1 cellular context compared by ENCODE assay signal in genomic region chr22:48851933-48852549, GRCh38.
TF ChIP-seq lines count a peak whose summit lies in the region.

No MANE protein-coding gene starts in this region.

TF ChIP-seq in HepG2, 621 proteins besides CTCF, POLR2A, EP300 and RAD21 (continued from another document and continues in another):
- TF ChIP-seq SNRNP70 (IDR thresholded peaks at IDR 0.05; ENCODE audit: low read depth, low read length) (no peak), ZNF232 (CRISPR knock-in tag; IDR thresholded peaks at IDR 0.05; ENCODE audit: borderline replicate concordance) (no peak), GABPB1 (CRISPR knock-in tag; IDR thresholded peaks at IDR 0.05) (peak; percentile 32; the same call in 1 of the 2 replicates), RORA (CRISPR knock-in tag; IDR thresholded peaks at IDR 0.05) (no peak), MYC (CRISPR knock-in tag; IDR thresholded peaks at IDR 0.05; ENCODE audit: borderline replicate concordance) (no peak), KDM6A (CRISPR knock-in tag; IDR thresholded peaks at IDR 0.05; ENCODE audit: low read depth) (no peak), RARA (CRISPR knock-in tag; IDR thresholded peaks at IDR 0.05) (peak; percentile 55), POLR2AphosphoS2 (IDR thresholded peaks at IDR 0.05; ENCODE audit: low read depth, low read length) (no peak), ZFP62 (CRISPR knock-in tag; IDR thresholded peaks at IDR 0.05) (no peak), REXO4 (CRISPR knock-in tag; IDR thresholded peaks at IDR 0.05; ENCODE audit: borderline replicate concordance) (no peak), SOX6 (IDR thresholded peaks at IDR 0.05) (no peak), SOX6 (CRISPR knock-in tag; IDR thresholded peaks at IDR 0.05) (peak; percentile 67), ZNF629 (CRISPR knock-in tag; conservative IDR thresholded peaks at IDR 0.05) (no peak), ZNF484 (CRISPR knock-in tag; IDR thresholded peaks at IDR 0.05; ENCODE audit: borderline replicate concordance, low read depth) (no peak), RNF2 (conservative IDR thresholded peaks at IDR 0.05; ENCODE audit: low read depth) (no peak), HMGXB3 (CRISPR knock-in tag; IDR thresholded peaks at IDR 0.05; ENCODE audit: borderline replicate concordance) (no peak), GTF3A (CRISPR knock-in tag; conservative IDR thresholded peaks at IDR 0.05) (no peak), HIVEP1 (CRISPR knock-in tag; IDR thresholded peaks at IDR 0.05) (no peak), ZFX (CRISPR knock-in tag; IDR thresholded peaks at IDR 0.05; ENCODE audit: low read depth) (no peak), JARID2 (CRISPR knock-in tag; IDR thresholded peaks at IDR 0.05; ENCODE audit: insufficient replicate concordance) (no peak), ZNF296 (CRISPR knock-in tag; conservative IDR thresholded peaks at IDR 0.05) (0 out of 2 replicates have a peak, but pooled peaks have one; percentile 36), SOX13 (IDR thresholded peaks at IDR 0.05) (no peak), SOX13 (CRISPR knock-in tag; conservative IDR thresholded peaks at IDR 0.05 in 1 of 2, IDR thresholded peaks at IDR 0.05 in 1 of 2) (peak in 1 of 2 experiments; percentile 65; a peak in 1 of 4 replicates), DMTF1 (CRISPR knock-in tag; IDR thresholded peaks at IDR 0.05) (no peak), ZNF749 (CRISPR knock-in tag; IDR thresholded peaks at IDR 0.05; ENCODE audit: borderline replicate concordance) (no peak), ZMYM4 (CRISPR knock-in tag; IDR thresholded peaks at IDR 0.05) (peak; percentile 53; the same call in 1 of the 2 replicates), HOXA3 (CRISPR knock-in tag; IDR thresholded peaks at IDR 0.05) (peak; percentile 62), NCOA5 (CRISPR knock-in tag; IDR thresholded peaks at IDR 0.05) (no peak), HDAC6 (IDR thresholded peaks at IDR 0.05; ENCODE audit: low read depth, low read length) (no peak), ZNF33A (CRISPR knock-in tag; IDR thresholded peaks at IDR 0.05; ENCODE audit: borderline replicate concordance) (no peak), U2AF1 (optimal IDR thresholded peaks at IDR 0.05; ENCODE audit: low read depth, low read length) (no peak), ZNF792 (CRISPR knock-in tag; IDR thresholded peaks at IDR 0.05) (no peak), STAG1 (CRISPR knock-in tag; IDR thresholded peaks at IDR 0.05) (no peak), ZNF781 (CRISPR knock-in tag; IDR thresholded peaks at IDR 0.05; ENCODE audit: borderline replicate concordance, not compliant biosample characterization) (no peak), SKIL (CRISPR knock-in tag; IDR thresholded peaks at IDR 0.05; ENCODE audit: borderline replicate concordance) (no peak), ZNF770 (CRISPR knock-in tag; IDR thresholded peaks at IDR 0.05) (no peak), ZNF589 (CRISPR knock-in tag; conservative IDR thresholded peaks at IDR 0.05) (no peak)
- TF ChIP-seq, protein P1, sequence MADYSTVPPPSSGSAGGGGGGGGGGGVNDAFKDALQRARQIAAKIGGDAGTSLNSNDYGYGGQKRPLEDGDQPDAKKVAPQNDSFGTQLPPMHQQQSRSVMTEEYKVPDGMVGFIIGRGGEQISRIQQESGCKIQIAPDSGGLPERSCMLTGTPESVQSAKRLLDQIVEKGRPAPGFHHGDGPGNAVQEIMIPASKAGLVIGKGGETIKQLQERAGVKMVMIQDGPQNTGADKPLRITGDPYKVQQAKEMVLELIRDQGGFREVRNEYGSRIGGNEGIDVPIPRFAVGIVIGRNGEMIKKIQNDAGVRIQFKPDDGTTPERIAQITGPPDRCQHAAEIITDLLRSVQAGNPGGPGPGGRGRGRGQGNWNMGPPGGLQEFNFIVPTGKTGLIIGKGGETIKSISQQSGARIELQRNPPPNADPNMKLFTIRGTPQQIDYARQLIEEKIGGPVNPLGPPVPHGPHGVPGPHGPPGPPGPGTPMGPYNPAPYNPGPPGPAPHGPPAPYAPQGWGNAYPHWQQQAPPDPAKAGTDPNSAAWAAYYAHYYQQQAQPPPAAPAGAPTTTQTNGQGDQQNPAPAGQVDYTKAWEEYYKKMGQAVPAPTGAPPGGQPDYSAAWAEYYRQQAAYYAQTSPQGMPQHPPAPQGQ (CRISPR knock-in tag; IDR thresholded peaks at IDR 0.05; ENCODE audit: borderline replicate concordance) = no peak
- TF ChIP-seq, protein P2, sequence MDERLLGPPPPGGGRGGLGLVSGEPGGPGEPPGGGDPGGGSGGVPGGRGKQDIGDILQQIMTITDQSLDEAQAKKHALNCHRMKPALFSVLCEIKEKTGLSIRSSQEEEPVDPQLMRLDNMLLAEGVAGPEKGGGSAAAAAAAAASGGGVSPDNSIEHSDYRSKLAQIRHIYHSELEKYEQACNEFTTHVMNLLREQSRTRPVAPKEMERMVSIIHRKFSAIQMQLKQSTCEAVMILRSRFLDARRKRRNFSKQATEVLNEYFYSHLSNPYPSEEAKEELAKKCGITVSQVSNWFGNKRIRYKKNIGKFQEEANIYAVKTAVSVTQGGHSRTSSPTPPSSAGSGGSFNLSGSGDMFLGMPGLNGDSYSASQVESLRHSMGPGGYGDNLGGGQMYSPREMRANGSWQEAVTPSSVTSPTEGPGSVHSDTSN (CRISPR knock-in tag; IDR thresholded peaks at IDR 0.05) = peak; percentile 87
- TF ChIP-seq, protein P3, sequence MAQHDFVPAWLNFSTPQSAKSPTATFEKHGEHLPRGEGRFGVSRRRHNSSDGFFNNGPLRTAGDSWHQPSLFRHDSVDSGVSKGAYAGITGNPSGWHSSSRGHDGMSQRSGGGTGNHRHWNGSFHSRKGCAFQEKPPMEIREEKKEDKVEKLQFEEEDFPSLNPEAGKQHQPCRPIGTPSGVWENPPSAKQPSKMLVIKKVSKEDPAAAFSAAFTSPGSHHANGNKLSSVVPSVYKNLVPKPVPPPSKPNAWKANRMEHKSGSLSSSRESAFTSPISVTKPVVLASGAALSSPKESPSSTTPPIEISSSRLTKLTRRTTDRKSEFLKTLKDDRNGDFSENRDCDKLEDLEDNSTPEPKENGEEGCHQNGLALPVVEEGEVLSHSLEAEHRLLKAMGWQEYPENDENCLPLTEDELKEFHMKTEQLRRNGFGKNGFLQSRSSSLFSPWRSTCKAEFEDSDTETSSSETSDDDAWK (CRISPR knock-in tag; IDR thresholded peaks at IDR 0.05) = no peak
- TF ChIP-seq, protein P4, sequence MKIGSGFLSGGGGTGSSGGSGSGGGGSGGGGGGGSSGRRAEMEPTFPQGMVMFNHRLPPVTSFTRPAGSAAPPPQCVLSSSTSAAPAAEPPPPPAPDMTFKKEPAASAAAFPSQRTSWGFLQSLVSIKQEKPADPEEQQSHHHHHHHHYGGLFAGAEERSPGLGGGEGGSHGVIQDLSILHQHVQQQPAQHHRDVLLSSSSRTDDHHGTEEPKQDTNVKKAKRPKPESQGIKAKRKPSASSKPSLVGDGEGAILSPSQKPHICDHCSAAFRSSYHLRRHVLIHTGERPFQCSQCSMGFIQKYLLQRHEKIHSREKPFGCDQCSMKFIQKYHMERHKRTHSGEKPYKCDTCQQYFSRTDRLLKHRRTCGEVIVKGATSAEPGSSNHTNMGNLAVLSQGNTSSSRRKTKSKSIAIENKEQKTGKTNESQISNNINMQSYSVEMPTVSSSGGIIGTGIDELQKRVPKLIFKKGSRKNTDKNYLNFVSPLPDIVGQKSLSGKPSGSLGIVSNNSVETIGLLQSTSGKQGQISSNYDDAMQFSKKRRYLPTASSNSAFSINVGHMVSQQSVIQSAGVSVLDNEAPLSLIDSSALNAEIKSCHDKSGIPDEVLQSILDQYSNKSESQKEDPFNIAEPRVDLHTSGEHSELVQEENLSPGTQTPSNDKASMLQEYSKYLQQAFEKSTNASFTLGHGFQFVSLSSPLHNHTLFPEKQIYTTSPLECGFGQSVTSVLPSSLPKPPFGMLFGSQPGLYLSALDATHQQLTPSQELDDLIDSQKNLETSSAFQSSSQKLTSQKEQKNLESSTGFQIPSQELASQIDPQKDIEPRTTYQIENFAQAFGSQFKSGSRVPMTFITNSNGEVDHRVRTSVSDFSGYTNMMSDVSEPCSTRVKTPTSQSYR (CRISPR knock-in tag; IDR thresholded peaks at IDR 0.05; ENCODE audit: borderline replicate concordance) = no peak
